Comparison of ENCODE assay signal across 8 cellular contexts in genomic region chr13:99281811-99282263, GRCh38. TPM values are rescaled to one million over a fixed set of nuclear protein-coding genes. Genes with fewer than 3 reads are reported as not detected.
A peak's percentile ranks its signal among the peaks of the same experiment; 100 is the strongest.
DNase-seq lines count a peak whose midpoint lies in the region; ATAC-seq and TF ChIP-seq lines count a peak whose summit lies in the region.

No MANE protein-coding gene starts in this region.

- intact Hi-C loops in activated CD4-positive, alpha-beta T cell treated with anti-CD3 and anti-CD28 coated beads for 36 hours (cut with DNase I, micrococcal nuclease): no loop called here
- intact Hi-C loops in left ventricle myocardium inferior (cut with micrococcal nuclease): no loop called here

- CTCF ChIA-PET in activated CD4-positive, alpha-beta T cell treated with anti-CD3 and anti-CD28 coated beads for 36 hours (lab: Charles Lee): interaction anchor here (0.6 to 1.9 kb wide), 8 partner anchors 9 to 155 kb away, joined by 3 to 4 read pairs (median 4); no protein-coding TSS in a partner anchor

- DNase-seq in activated CD4-positive, alpha-beta T cell treated with anti-CD3 and anti-CD28 coated beads for 36 hours: peak; percentile 73
- DNase-seq in activated CD4-positive, alpha-beta T cell treated with anti-CD3 and anti-CD28 coated beads for 1 hour: no peak
- peak; percentile 62 for DNase-seq in activated CD4-positive, alpha-beta T cell treated with anti-CD3 and anti-CD28 coated beads, Interleukin-2, amount 50 U/mL, for 1 hour
- DNase-seq in left ventricle myocardium inferior: peak; percentile 62
- no peak for DNase-seq in epidermal melanocyte (ENCODE audit: insufficient read length, low spot score)
- no peak for DNase-seq in T1000 (lab: John Stamatoyannopoulos, UW)

- no peak overlapping the region for H3K9ac ChIP-seq in subcutaneous abdominal adipose tissue (ENCODE audit: low read length in 5 of 5)

- H3K4me3 ChIP-seq in left ventricle myocardium inferior (no peak overlapping the region), subcutaneous abdominal adipose tissue (ENCODE audit: low read depth in 1 of 5, low read length in 5 of 5) (no peak overlapping the region)

- H3K27me3 ChIP-seq in left ventricle myocardium inferior (ENCODE audit: low read depth) (no peaks in the 10 kb centered on the region), subcutaneous abdominal adipose tissue (ENCODE audit: control insufficient read depth in 5 of 5, insufficient read depth in 4 of 5, low read length in 5 of 5) (no peaks in the 10 kb centered on the region)

- no peak for TF ChIP-seq CTCF in left ventricle myocardium inferior (IDR thresholded peaks at IDR 0.05; ENCODE audit: borderline replicate concordance)

- H3K27ac ChIP-seq in left ventricle myocardium inferior (replicated peaks): peak overlapping the region; percentile 53
- peak overlapping the region; percentile 88 for H3K27ac ChIP-seq in subcutaneous abdominal adipose tissue (ENCODE audit: low read depth, low read length)

- H3K4me1 Mint-ChIP-seq in activated CD4-positive, alpha-beta T cell treated with anti-CD3 and anti-CD28 coated beads for 36 hours: peaks cover 89% of the 10 kb centered on the region

- H3K27ac Mint-ChIP-seq in activated CD4-positive, alpha-beta T cell treated with anti-CD3 and anti-CD28 coated beads for 36 hours: peak overlapping the region; percentile 38

- H3K27me3 Mint-ChIP-seq in activated CD4-positive, alpha-beta T cell treated with anti-CD3 and anti-CD28 coated beads for 36 hours: no peaks in the 10 kb centered on the region

- POLR2A ChIA-PET in activated CD4-positive, alpha-beta T cell treated with anti-CD3 and anti-CD28 coated beads for 36 hours (lab: Charles Lee): interaction anchor here (0.9 kb wide), 1 partner anchor 36 kb away, joined by 3 read pairs; no protein-coding TSS in a partner anchor

- no peak overlapping the region for H3K4me3 Mint-ChIP-seq in activated CD4-positive, alpha-beta T cell treated with anti-CD3 and anti-CD28 coated beads for 36 hours

- H3K4me1 ChIP-seq in left ventricle myocardium inferior (peaks cover 50% of the 10 kb centered on the region), subcutaneous abdominal adipose tissue (ENCODE audit: control insufficient read depth in 5 of 5, insufficient read depth in 5 of 5, low read length in 5 of 5) (peaks cover 0 to 62% (median 51%) of the 10 kb centered on the region in 5 donors)

- no peaks in the 10 kb centered on the region for H3K9me3 Mint-ChIP-seq in activated CD4-positive, alpha-beta T cell treated with anti-CD3 and anti-CD28 coated beads for 36 hours (ENCODE audit: low read depth)

- peak; percentile 76 for ATAC-seq in activated CD4-positive, alpha-beta T cell treated with anti-CD3 and anti-CD28 coated beads for 36 hours
- ATAC-seq in HG03159 (IDR thresholded peaks at IDR 0.05; ENCODE audit: unreplicated experiment): peak; percentile 78

- peaks cover 36% of the 10 kb centered on the region for H3K36me3 Mint-ChIP-seq in activated CD4-positive, alpha-beta T cell treated with anti-CD3 and anti-CD28 coated beads for 36 hours (ENCODE audit: low read depth)

- H3K9me3 ChIP-seq in left ventricle myocardium inferior (replicated peaks): no peaks in the 10 kb centered on the region
- H3K9me3 ChIP-seq in subcutaneous abdominal adipose tissue (ENCODE audit: control insufficient read depth in 5 of 5, low read length in 5 of 5): no peaks in the 10 kb centered on the region

- H3K36me3 ChIP-seq in left ventricle myocardium inferior: no peaks in the 10 kb centered on the region
- peaks cover 0 to 3% (median 0%) of the 10 kb centered on the region in 5 donors for H3K36me3 ChIP-seq in subcutaneous abdominal adipose tissue (ENCODE audit: control insufficient read depth in 5 of 5, insufficient read depth in 5 of 5, low read length in 5 of 5)

RNA-seq across cellular contexts. Expression of gene GPR18, which starts 23.7 kb away (rescaled TPM):
- 1 to 10 TPM; 6.0 to 9.5 TPM for total RNA-seq in activated CD4-positive, alpha-beta T cell treated with anti-CD3 and anti-CD28 coated beads for 36 hours
- total RNA-seq in left ventricle myocardium inferior: not detected

RNA-seq across cellular contexts. Expression of gene GPR183, which starts 25.4 kb away (rescaled TPM):
- total RNA-seq in activated CD4-positive, alpha-beta T cell treated with anti-CD3 and anti-CD28 coated beads for 36 hours: 10 to 100 TPM; 50.3 to 51.9 TPM
- total RNA-seq in left ventricle myocardium inferior: 1.7 TPM

Comparison
In these comparisons a context has a peak if more than half of its experiments do, and no peak if none do; other contexts are left out.
1. DNase-seq: peak in activated CD4-positive, alpha-beta T cell treated with anti-CD3 and anti-CD28 coated beads for 36 hours (single experiment), activated CD4-positive, alpha-beta T cell treated with anti-CD3 and anti-CD28 coated beads, Interleukin-2, amount 50 U/mL, for 1 hour (single experiment) and left ventricle myocardium inferior (single experiment); none in activated CD4-positive, alpha-beta T cell treated with anti-CD3 and anti-CD28 coated beads for 1 hour (single experiment), epidermal melanocyte (single experiment) and T1000 (single experiment).
2. RNA of gene GPR183, which starts 25.4 kb away (total RNA-seq): 50.3 to 51.9 TPM in activated CD4-positive, alpha-beta T cell treated with anti-CD3 and anti-CD28 coated beads for 36 hours; 1.7 TPM in left ventricle myocardium inferior (single experiment); every median in the first group is over 10 times any median in the second.